ENCODE assay signal across 8 cellular contexts in the genomic region with DNA sequence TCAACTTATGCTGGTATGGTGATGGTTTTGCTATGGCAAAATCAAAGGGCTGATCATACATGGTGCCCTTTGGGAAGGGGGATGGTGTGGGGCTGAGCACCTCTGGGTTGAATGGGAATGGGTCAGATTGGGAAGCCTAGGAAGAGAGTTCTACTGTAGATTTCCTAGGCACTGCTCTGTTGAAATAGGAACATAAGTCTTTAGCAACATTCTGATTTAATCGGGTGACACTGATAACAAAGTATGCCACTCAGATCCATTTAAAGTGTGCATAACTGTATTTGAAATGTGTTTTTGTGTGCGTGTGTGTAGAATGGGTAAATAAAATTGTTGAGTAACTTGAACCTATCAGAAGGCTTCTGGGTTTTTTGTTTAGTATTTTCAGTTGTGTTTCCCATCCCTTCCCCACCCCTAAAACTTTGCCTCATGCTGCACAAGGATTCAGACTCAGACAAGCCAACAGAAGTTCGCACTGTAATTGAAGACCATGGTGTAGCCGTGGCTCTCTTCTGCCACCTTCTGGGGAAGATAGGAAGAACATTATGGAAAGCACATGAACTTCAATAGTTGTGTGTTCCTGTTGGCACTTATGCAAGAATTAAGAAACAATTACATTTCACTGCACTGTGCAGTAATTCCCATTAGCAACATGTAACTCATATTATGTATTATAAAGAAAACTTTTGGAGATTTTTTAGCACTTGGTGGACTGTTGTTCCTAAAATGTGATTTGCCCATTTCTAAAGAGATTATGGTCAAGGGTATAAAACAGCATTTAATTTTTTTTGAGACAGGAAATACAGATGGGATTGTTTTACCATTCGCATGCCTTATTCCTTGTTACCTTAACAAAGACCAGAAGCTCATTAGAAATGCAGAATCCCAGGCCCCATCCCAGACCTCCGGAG. TPM values are rescaled to one million over a fixed set of nuclear protein-coding genes. Genes with fewer than 3 reads are reported as not detected.
A peak's percentile ranks its signal among the peaks of the same experiment; 100 is the strongest.
DNase-seq lines count a peak whose midpoint lies in the region; ATAC-seq and TF ChIP-seq lines count a peak whose summit lies in the region.

No MANE protein-coding gene starts in this region.

- no peaks in the 10 kb centered on the region for H4K20me1 ChIP-seq in DND-41 (ENCODE audit: insufficient read depth, low read length)

- H3K36me3 Mint-ChIP-seq in activated CD4-positive, alpha-beta T cell treated with anti-CD3 and anti-CD28 coated beads for 36 hours (ENCODE audit: low read depth) = no peaks in the 10 kb centered on the region
- H3K36me3 Mint-ChIP-seq in chondrocyte (ENCODE audit: low read depth) = peaks cover 4% of the 10 kb centered on the region

- H3K79me2 ChIP-seq in DND-41 (ENCODE audit: insufficient read depth, low read length) = no peaks in the 10 kb centered on the region

- intact Hi-C loops in activated CD4-positive, alpha-beta T cell treated with anti-CD3 and anti-CD28 coated beads for 36 hours (cut with DNase I, micrococcal nuclease) = loop anchor here (1.0 to 5.0 kb wide), 4 partner anchors 27 to 422 kb away; no protein-coding TSS in a partner anchor

- H3K27me3 ChIP-seq in DND-41 (ENCODE audit: insufficient read depth, low read length, poor library complexity) = peaks cover 6% of the 10 kb centered on the region

- no peaks in the 10 kb centered on the region for H3K4me1 Mint-ChIP-seq in activated CD4-positive, alpha-beta T cell treated with anti-CD3 and anti-CD28 coated beads for 36 hours
- no peaks in the 10 kb centered on the region for H3K4me1 Mint-ChIP-seq in chondrocyte (ENCODE audit: low read depth)

- H3K27ac Mint-ChIP-seq in activated CD4-positive, alpha-beta T cell treated with anti-CD3 and anti-CD28 coated beads for 36 hours = no peak overlapping the region
- no peak overlapping the region for H3K27ac Mint-ChIP-seq in chondrocyte (ENCODE audit: unreplicated experiment)

- H3K9me3 ChIP-seq in DND-41 (ENCODE audit: insufficient read depth, low read length, severe bottlenecking) = no peaks in the 10 kb centered on the region

- peaks cover 8% of the 10 kb centered on the region for H3K27me3 Mint-ChIP-seq in activated CD4-positive, alpha-beta T cell treated with anti-CD3 and anti-CD28 coated beads for 36 hours
- H3K27me3 Mint-ChIP-seq in chondrocyte (ENCODE audit: low read depth) = no peaks in the 10 kb centered on the region

- CTCF ChIA-PET in activated CD4-positive, alpha-beta T cell treated with anti-CD3 and anti-CD28 coated beads for 36 hours (lab: Charles Lee) = interaction anchor here (0.6 to 3.4 kb wide), 10 partner anchors 11 to 327 kb away, joined by 3 to 13 read pairs (median 3); a partner anchor contains a TSS

- no peak overlapping the region for H2AFZ ChIP-seq in DND-41 (ENCODE audit: low read depth, low read length)

- no peak overlapping the region for H3K4me3 ChIP-seq in DND-41 (ENCODE audit: low read depth in 1 of 2, low read length in 2 of 2)

- no peaks in the 10 kb centered on the region for H3K9me3 Mint-ChIP-seq in activated CD4-positive, alpha-beta T cell treated with anti-CD3 and anti-CD28 coated beads for 36 hours (ENCODE audit: low read depth)
- H3K9me3 Mint-ChIP-seq in chondrocyte (ENCODE audit: low read depth) = no peaks in the 10 kb centered on the region

- no peak overlapping the region for H3K4me2 ChIP-seq in DND-41 (ENCODE audit: insufficient read depth, low read length)

- ATAC-seq in DND-41 (ENCODE audit: insufficient read depth, low read depth) (peak; percentile 95), HG02852 (IDR thresholded peaks at IDR 0.05; ENCODE audit: unreplicated experiment) (peak; percentile 57), left lobe of liver (peak; percentile 98), HG03159 (IDR thresholded peaks at IDR 0.05; ENCODE audit: unreplicated experiment) (no peak)
- ATAC-seq in activated CD4-positive, alpha-beta T cell treated with anti-CD3 and anti-CD28 coated beads for 36 hours = peak; percentile 92

- H3K4me1 ChIP-seq in DND-41 (ENCODE audit: insufficient read depth, low read length) = peaks cover 7% of the 10 kb centered on the region; the same call in 1 of the 2 replicates

- TF ChIP-seq CTCF in DND-41 (IDR thresholded peaks at IDR 0.05; ENCODE audit: borderline replicate concordance, extremely low read depth, low read length, poor library complexity, severe bottlenecking) (peak; percentile 92), chondrocyte (IDR thresholded peaks at IDR 0.05) (peak; percentile 92)

- POLR2A ChIA-PET in activated CD4-positive, alpha-beta T cell treated with anti-CD3 and anti-CD28 coated beads for 36 hours (lab: Charles Lee) = no interaction called here

- H3K9ac ChIP-seq in DND-41 (ENCODE audit: low read depth, low read length) = no peak overlapping the region

- H3K4me3 Mint-ChIP-seq in activated CD4-positive, alpha-beta T cell treated with anti-CD3 and anti-CD28 coated beads for 36 hours = no peak overlapping the region
- H3K4me3 Mint-ChIP-seq in chondrocyte (ENCODE audit: unreplicated experiment) = no peak overlapping the region

- H3K27ac ChIP-seq in DND-41 (ENCODE audit: low read length) = no peak overlapping the region

- DNase-seq in DND-41 (peak; percentile 77), NCI-H460 (ENCODE audit: extremely low read depth, low read depth) (peak; percentile 79), chondrocyte (ENCODE audit: low spot score) (no peak), left lobe of liver (ENCODE audit: low spot score) (peak; percentile 72)
- DNase-seq in activated CD4-positive, alpha-beta T cell treated with anti-CD3 and anti-CD28 coated beads for 36 hours = peak; percentile 76
- peak; percentile 16 to 38 (median 27) for DNase-seq in stimulated activated CD4-positive, alpha-beta T cell treated with anti-CD3 and anti-CD28 coated beads, TNF-alpha, amount 100 ng/mL, for 1 hour (ENCODE audit: low read depth in 3 of 3, low spot score in 1 of 3)

- H3K36me3 ChIP-seq in DND-41 (ENCODE audit: insufficient read depth, low read length) = no peaks in the 10 kb centered on the region

RNA-seq across cellular contexts. Expression of a gene that starts 10.9 kb away (rescaled TPM):
- not detected in 2 replicates for total RNA-seq in NCI-H460 (2014; rRNA removed; shearing (Covaris generic))
- not detected in 2 replicates for polyA plus RNA-seq in NCI-H460 (2014; cell fraction: nucleus; rRNA removed)
- 1 to 10 TPM; 1.3 to 1.4 TPM for total RNA-seq in activated CD4-positive, alpha-beta T cell treated with anti-CD3 and anti-CD28 coated beads for 36 hours
- total RNA-seq in chondrocyte (not detected in 3 replicates), left lobe of liver (223 TPM)

RNA-seq across cellular contexts. Expression of a gene that starts 24.6 kb away (rescaled TPM):
- 4.3 and 4.4 TPM in 2 replicates for total RNA-seq in NCI-H460 (2014; rRNA removed; shearing (Covaris generic))
- polyA plus RNA-seq in NCI-H460 (2014; cell fraction: nucleus; rRNA removed) = 6.1 and 6.7 TPM in 2 replicates
- 1 to 10 TPM; 3.1 to 3.5 TPM for total RNA-seq in activated CD4-positive, alpha-beta T cell treated with anti-CD3 and anti-CD28 coated beads for 36 hours
- total RNA-seq in chondrocyte (13.3 to 15.5 TPM (median 14.8 TPM) in 3 replicates), left lobe of liver (4.1 TPM)

RNA-seq across cellular contexts. Expression of a gene that starts 26.3 kb away (rescaled TPM):
- total RNA-seq in NCI-H460 (2014; rRNA removed; shearing (Covaris generic)) = not detected in 2 replicates
- not detected in 2 replicates for polyA plus RNA-seq in NCI-H460 (2014; cell fraction: nucleus; rRNA removed)
- total RNA-seq in activated CD4-positive, alpha-beta T cell treated with anti-CD3 and anti-CD28 coated beads for 36 hours = not detected
- total RNA-seq in chondrocyte (not detected in 3 replicates), left lobe of liver (792 TPM)

RNA-seq across cellular contexts. Expression of a gene that starts 26.7 kb away (rescaled TPM):
- total RNA-seq in NCI-H460 (2014; rRNA removed; shearing (Covaris generic)) = 27.9 and 31.9 TPM in 2 replicates
- polyA plus RNA-seq in NCI-H460 (2014; cell fraction: nucleus; rRNA removed) = 22.7 and 28.7 TPM in 2 replicates
- 1 to 10 TPM; 5.3 to 6.0 TPM for total RNA-seq in activated CD4-positive, alpha-beta T cell treated with anti-CD3 and anti-CD28 coated beads for 36 hours
- 5.3 to 6.3 TPM (median 5.5 TPM) in 3 replicates for total RNA-seq in chondrocyte
- total RNA-seq in left lobe of liver = 3.0 TPM

RNA-seq across cellular contexts. Expression of a gene that starts 45.2 kb away (rescaled TPM):
- not detected in 2 replicates for total RNA-seq in NCI-H460 (2014; rRNA removed; shearing (Covaris generic))
- 0.24 TPM in 1 of 2 replicates, not detected in the other for polyA plus RNA-seq in NCI-H460 (2014; cell fraction: nucleus; rRNA removed)
- total RNA-seq in activated CD4-positive, alpha-beta T cell treated with anti-CD3 and anti-CD28 coated beads for 36 hours = under 1 TPM in 1 of 2 experiments, not detected in 1; 0.05 TPM
- total RNA-seq in chondrocyte (0.07 to 0.10 TPM in 2 of 3 replicates, not detected in the other), left lobe of liver (0.55 TPM)

Comparison
In these comparisons a context has a peak if more than half of its experiments do, and no peak if none do; other contexts are left out.
1. RNA of a gene that starts 10.9 kb away (total RNA-seq): 223 TPM in left lobe of liver (single experiment); 1.3 to 1.4 TPM in activated CD4-positive, alpha-beta T cell treated with anti-CD3 and anti-CD28 coated beads for 36 hours, not detected in NCI-H460 and not detected in chondrocyte; every median in the first group is over 10 times any median in the second.
2. RNA of a gene that starts 26.3 kb away (total RNA-seq): 792 TPM in left lobe of liver (single experiment); not detected in NCI-H460, not detected in activated CD4-positive, alpha-beta T cell treated with anti-CD3 and anti-CD28 coated beads for 36 hours and not detected in chondrocyte; every median in the first group is over 100 times any median in the second.